27 cellular contexts compared by ENCODE assay signal in the genomic region with DNA sequence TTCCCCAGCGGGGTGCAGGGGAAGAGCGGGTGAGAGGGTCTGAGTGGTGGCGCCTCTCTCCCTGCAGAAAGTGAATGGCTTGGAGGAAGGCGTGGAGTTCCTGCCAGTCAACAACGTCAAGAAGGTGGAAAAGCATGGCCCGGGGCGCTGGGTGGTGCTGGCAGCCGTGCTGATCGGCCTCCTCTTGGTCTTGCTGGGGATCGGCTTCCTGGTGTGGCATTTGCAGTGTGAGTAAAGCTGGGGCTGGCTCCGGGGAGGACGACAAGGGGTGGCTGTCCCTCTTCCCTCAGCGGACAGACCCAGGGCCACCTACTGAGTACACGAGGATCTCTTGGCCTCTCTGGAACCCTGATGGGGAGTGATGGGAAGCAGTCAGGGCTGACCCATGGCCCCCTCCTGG. TPM values are rescaled to one million over a fixed set of nuclear protein-coding genes. Genes with fewer than 3 reads are reported as not detected.
DNase-seq lines count a peak whose midpoint lies in the region; ATAC-seq and TF ChIP-seq lines count a peak whose summit lies in the region.
"Had no signal": no experiment of that assay in that cellular context is flagged by ENCODE, and none has a peak within 500 bp of the region (broad histone marks: within the 10 kb centered on the region; RNA-seq: fewer than 3 reads in every experiment).

No MANE protein-coding gene starts in this region.

- peaks cover 0 to 16% (median 0%) of the 10 kb centered on the region in 3 donors for H3K36me3 ChIP-seq in Peyer's patch
- no peaks in the 10 kb centered on the region for H3K36me3 ChIP-seq in osteoblast (ENCODE audit: insufficient read depth, low read length)

- H3K9me3 ChIP-seq in Peyer's patch (no peaks in the 10 kb centered on the region), osteoblast (ENCODE audit: low read depth, low read length) (no peaks in the 10 kb centered on the region)

- TF ChIP-seq POLR2A in Peyer's patch (IDR thresholded peaks at IDR 0.05), result no peak

- H4K20me1 ChIP-seq in osteoblast (ENCODE audit: insufficient read depth, low read length), result no peaks in the 10 kb centered on the region

- no peaks in the 10 kb centered on the region for H3K79me2 ChIP-seq in osteoblast (ENCODE audit: insufficient read depth, low read length)

- peak overlapping the region in 3 of 4 donors; percentile 76 to 99 (median 98) for H3K27ac ChIP-seq in Peyer's patch
- H3K27ac ChIP-seq in osteoblast (ENCODE audit: low read depth, low read length), result no peak overlapping the region
- H3K27ac ChIP-seq: GM23248, HL-60, RWPE1 had no signal

- H3K4me2 ChIP-seq in osteoblast (ENCODE audit: insufficient read depth, low read length), result no peak overlapping the region

- ATAC-seq in esophagus mucosa (peak; percentile 68), GM18858 (IDR thresholded peaks at IDR 0.05; ENCODE audit: unreplicated experiment) (no peak)

- TF ChIP-seq CTCF in Peyer's patch (IDR thresholded peaks at IDR 0.05) (no peak), osteoblast (IDR thresholded peaks at IDR 0.05; ENCODE audit: extremely low read depth, low read depth, low read length) (no peak)

- H3K4me3 ChIP-seq in Peyer's patch (no peak overlapping the region), osteoblast (ENCODE audit: insufficient read depth, low read length) (no peak overlapping the region)
- H3K4me3 ChIP-seq: GM23248 had no signal

- H3K27me3 ChIP-seq in Peyer's patch, result no peaks in the 10 kb centered on the region
- peaks cover 18% of the 10 kb centered on the region for H3K27me3 ChIP-seq in osteoblast (ENCODE audit: insufficient read depth, low read length)

- DNase-seq in Peyer's patch (no peak), osteoblast (ENCODE audit: insufficient read length, low spot score, missing footprints) (peak; percentile 59), NOMO-1 treated with DMSO at 0.1 percent for 48 hours (lab: John Stamatoyannopoulos, UW; ENCODE audit: unreplicated experiment) (no peak), islet precursor cell (no peak), KG1 (lab: John Stamatoyannopoulos, UW) (no peak)
- DNase-seq: C1 segment of cervical spinal cord; CD4-positive, alpha-beta memory T cell; DMS 273 treated with DMSO at 0.1 percent for 48 hours; DMS79; EL; GF-D8; GM23248; H7; Kasumi-1; NCI-H1092 treated with DMSO at 0.1 percent for 48 hours; NCI-H1436 treated with DMSO at 0.1 percent for 48 hours; NCI-H1930; NCI-H2107; NCI-H446; NCI-H524 treated with DMSO at 0.1 percent for 48 hours; NCI-H774; SHP77 had no signal

- peaks cover 0 to 53% (median 8%) of the 10 kb centered on the region in 4 donors for H3K4me1 ChIP-seq in Peyer's patch
- no peaks in the 10 kb centered on the region for H3K4me1 ChIP-seq in osteoblast (ENCODE audit: insufficient read depth, low read length)

- H2AFZ ChIP-seq in osteoblast (ENCODE audit: low read length), result no peak overlapping the region
- H2AFZ ChIP-seq: GM23248 had no signal

RNA-seq across cellular contexts. Expression of a gene that starts 28.5 kb away (rescaled TPM):
- total RNA-seq in Peyer's patch, result 100 to 1,000 TPM; 104 to 469 (median 424) TPM
- total RNA-seq in esophagus mucosa, result 121 TPM
- total RNA-seq in osteoblast, result under 0.01 TPM in 1 of 2 replicates, not detected in the other
- total RNA-seq: GM23248, SK-MEL-5 had no signal

Comparison
In these comparisons a context has a peak if more than half of its experiments do, and no peak if none do; other contexts are left out.
1. RNA of a gene that starts 28.5 kb away (total RNA-seq): 104 to 469 TPM in Peyer's patch and 121 TPM in esophagus mucosa (single experiment); under 0.01 TPM in osteoblast; every median in the first group is over 100 times any median in the second.